1 cellular context compared by ENCODE assay signal in the genomic region with DNA sequence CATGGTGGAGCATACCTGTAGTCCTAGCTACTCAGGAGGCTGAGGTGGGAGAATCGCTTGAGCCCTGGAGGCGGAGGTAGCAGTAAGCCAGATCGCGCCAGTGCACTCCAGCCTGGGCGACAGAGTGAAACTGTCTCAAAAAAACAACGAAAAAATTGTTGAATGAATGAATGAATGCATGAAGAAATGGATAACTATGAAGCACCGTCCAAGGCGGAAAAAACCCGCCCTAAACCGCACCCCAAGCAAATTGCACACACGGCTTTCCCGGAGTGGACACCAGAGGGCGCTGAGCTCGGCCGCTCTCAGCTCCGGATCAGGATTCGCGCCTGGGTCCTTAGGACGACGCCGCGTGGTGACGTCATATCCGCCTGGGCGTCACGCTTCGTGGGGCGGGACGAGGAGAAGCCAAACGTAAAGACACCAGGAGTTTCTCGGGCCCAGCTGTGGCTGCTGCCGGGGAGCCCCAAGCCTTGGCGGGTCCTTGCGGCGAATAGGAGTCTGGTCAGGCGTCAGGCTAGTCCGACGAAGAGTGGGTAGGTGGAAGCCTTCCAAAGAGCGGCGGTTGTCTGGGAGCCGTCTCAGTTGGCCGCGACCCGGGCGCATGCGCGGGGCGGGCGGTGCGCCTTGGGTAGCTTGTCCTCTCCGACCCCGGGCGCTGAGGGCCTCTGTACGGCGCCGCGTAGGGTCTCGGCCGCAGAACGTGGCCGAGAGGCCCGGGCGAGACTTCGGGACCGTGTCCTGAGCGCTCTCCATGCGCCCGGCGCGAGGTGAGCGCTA.
TF ChIP-seq lines count a peak whose summit lies in the region.

Gene HTD2 (plus strand): TSS at position 639 of the 780 bp plus-strand sequence. CDS start 11,094 bp downstream, outside the sequence.
Gene RPP14 (plus strand): TSS at position 364 of the 780 bp plus-strand sequence. CDS start 4,085 bp downstream, outside the sequence.

TF ChIP-seq in HepG2, 621 proteins besides CTCF, POLR2A, EP300 and RAD21 (continued from another document and continues in another):
- TF ChIP-seq RERE (CRISPR knock-in tag; IDR thresholded peaks at IDR 0.05; ENCODE audit: low read depth): peak; percentile 45; the same call in 1 of the 2 replicates
- peak; percentile 39 for TF ChIP-seq CBX1 (IDR thresholded peaks at IDR 0.05; ENCODE audit: low read depth)
- peak; percentile 95 for TF ChIP-seq ZBTB20 (CRISPR knock-in tag; IDR thresholded peaks at IDR 0.05; ENCODE audit: borderline replicate concordance, low read depth)
- TF ChIP-seq IRF9 (CRISPR knock-in tag; IDR thresholded peaks at IDR 0.05; ENCODE audit: borderline replicate concordance): peak; percentile 81
- TF ChIP-seq MXD4 (CRISPR knock-in tag; IDR thresholded peaks at IDR 0.05): peak; percentile 87
- peak; percentile 92 for TF ChIP-seq MIER3 (CRISPR knock-in tag; IDR thresholded peaks at IDR 0.05; ENCODE audit: borderline replicate concordance)
- peak; percentile 71; the same call in 1 of the 2 replicates for TF ChIP-seq ZNF143 (CRISPR knock-in tag; IDR thresholded peaks at IDR 0.05)
- TF ChIP-seq ZNF562 (CRISPR knock-in tag; IDR thresholded peaks at IDR 0.05; ENCODE audit: borderline replicate concordance): no peak
- TF ChIP-seq SIX1 (CRISPR knock-in tag; IDR thresholded peaks at IDR 0.05; ENCODE audit: borderline replicate concordance): 0 out of 2 replicates have a peak, but pooled peaks have one; percentile 41
- peak; percentile 67; the same call in 1 of the 2 replicates for TF ChIP-seq RFXAP (CRISPR knock-in tag; IDR thresholded peaks at IDR 0.05; ENCODE audit: borderline replicate concordance)
- TF ChIP-seq ZNF225 (CRISPR knock-in tag; IDR thresholded peaks at IDR 0.05): peak; percentile 88; the same call in 1 of the 2 replicates
- TF ChIP-seq FOSL2 (CRISPR knock-in tag; IDR thresholded peaks at IDR 0.05): peak; percentile 79
- TF ChIP-seq, protein P1, sequence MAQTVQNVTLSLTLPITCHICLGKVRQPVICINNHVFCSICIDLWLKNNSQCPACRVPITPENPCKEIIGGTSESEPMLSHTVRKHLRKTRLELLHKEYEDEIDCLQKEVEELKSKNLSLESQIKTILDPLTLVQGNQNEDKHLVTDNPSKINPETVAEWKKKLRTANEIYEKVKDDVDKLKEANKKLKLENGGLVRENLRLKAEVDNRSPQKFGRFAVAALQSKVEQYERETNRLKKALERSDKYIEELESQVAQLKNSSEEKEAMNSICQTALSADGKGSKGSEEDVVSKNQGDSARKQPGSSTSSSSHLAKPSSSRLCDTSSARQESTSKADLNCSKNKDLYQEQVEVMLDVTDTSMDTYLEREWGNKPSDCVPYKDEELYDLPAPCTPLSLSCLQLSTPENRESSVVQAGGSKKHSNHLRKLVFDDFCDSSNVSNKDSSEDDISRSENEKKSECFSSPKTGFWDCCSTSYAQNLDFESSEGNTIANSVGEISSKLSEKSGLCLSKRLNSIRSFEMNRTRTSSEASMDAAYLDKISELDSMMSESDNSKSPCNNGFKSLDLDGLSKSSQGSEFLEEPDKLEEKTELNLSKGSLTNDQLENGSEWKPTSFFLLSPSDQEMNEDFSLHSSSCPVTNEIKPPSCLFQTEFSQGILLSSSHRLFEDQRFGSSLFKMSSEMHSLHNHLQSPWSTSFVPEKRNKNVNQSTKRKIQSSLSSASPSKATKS (CRISPR knock-in tag; IDR thresholded peaks at IDR 0.05): 0 out of 2 replicates have a peak, but pooled peaks have one; percentile 1
- no peak for TF ChIP-seq SOX6 (IDR thresholded peaks at IDR 0.05)
- TF ChIP-seq SOX6 (CRISPR knock-in tag; IDR thresholded peaks at IDR 0.05): peak; percentile 72
- TF ChIP-seq ZNF207 (IDR thresholded peaks at IDR 0.05; ENCODE audit: borderline replicate concordance): no peak
- TF ChIP-seq, protein P2, sequence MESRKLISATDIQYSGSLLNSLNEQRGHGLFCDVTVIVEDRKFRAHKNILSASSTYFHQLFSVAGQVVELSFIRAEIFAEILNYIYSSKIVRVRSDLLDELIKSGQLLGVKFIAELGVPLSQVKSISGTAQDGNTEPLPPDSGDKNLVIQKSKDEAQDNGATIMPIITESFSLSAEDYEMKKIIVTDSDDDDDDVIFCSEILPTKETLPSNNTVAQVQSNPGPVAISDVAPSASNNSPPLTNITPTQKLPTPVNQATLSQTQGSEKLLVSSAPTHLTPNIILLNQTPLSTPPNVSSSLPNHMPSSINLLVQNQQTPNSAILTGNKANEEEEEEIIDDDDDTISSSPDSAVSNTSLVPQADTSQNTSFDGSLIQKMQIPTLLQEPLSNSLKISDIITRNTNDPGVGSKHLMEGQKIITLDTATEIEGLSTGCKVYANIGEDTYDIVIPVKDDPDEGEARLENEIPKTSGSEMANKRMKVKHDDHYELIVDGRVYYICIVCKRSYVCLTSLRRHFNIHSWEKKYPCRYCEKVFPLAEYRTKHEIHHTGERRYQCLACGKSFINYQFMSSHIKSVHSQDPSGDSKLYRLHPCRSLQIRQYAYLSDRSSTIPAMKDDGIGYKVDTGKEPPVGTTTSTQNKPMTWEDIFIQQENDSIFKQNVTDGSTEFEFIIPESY (CRISPR knock-in tag; IDR thresholded peaks at IDR 0.05): peak; percentile 77
- TF ChIP-seq JUN (CRISPR knock-in tag; IDR thresholded peaks at IDR 0.05): peak; percentile 61; the same call in 1 of the 2 replicates
- TF ChIP-seq ASH2L (IDR thresholded peaks at IDR 0.05; ENCODE audit: insufficient read length, low read depth, low read length): peak; percentile 96
- peak; percentile 53 for TF ChIP-seq BHLHE40 (IDR thresholded peaks at IDR 0.05; ENCODE audit: low read length)
- peak; percentile 94 for TF ChIP-seq XRCC5 (optimal IDR thresholded peaks at IDR 0.05; ENCODE audit: low read length)
- TF ChIP-seq, protein P3, sequence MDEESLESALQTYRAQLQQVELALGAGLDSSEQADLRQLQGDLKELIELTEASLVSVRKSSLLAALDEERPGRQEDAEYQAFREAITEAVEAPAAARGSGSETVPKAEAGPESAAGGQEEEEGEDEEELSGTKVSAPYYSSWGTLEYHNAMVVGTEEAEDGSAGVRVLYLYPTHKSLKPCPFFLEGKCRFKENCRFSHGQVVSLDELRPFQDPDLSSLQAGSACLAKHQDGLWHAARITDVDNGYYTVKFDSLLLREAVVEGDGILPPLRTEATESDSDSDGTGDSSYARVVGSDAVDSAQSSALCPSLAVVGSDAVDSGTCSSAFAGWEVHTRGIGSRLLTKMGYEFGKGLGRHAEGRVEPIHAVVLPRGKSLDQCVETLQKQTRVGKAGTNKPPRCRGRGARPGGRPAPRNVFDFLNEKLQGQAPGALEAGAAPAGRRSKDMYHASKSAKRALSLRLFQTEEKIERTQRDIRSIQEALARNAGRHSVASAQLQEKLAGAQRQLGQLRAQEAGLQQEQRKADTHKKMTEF (CRISPR knock-in tag; IDR thresholded peaks at IDR 0.05): peak; percentile 93
- TF ChIP-seq KDM4B (CRISPR knock-in tag; IDR thresholded peaks at IDR 0.05): peak; percentile 84; the same call in 1 of the 2 replicates
- TF ChIP-seq MIXL1 (CRISPR knock-in tag; IDR thresholded peaks at IDR 0.05): peak; percentile 59; the same call in 1 of the 2 replicates
- peak; percentile 76 for TF ChIP-seq CEBPG (CRISPR knock-in tag; IDR thresholded peaks at IDR 0.05)
- TF ChIP-seq HMG20B (CRISPR knock-in tag; conservative IDR thresholded peaks at IDR 0.05): 0 out of 2 replicates have a peak, but pooled peaks have one; percentile 12
- peak; percentile 77; the same call in 1 of the 2 replicates for TF ChIP-seq ZKSCAN8 (CRISPR knock-in tag; IDR thresholded peaks at IDR 0.05; ENCODE audit: borderline replicate concordance)
- no peak for TF ChIP-seq ZNF558 (CRISPR knock-in tag; IDR thresholded peaks at IDR 0.05; ENCODE audit: borderline replicate concordance)
- peak; percentile 34; the same call in 1 of the 2 replicates for TF ChIP-seq ZNF652 (CRISPR knock-in tag; IDR thresholded peaks at IDR 0.05; ENCODE audit: borderline replicate concordance, low read depth)
- TF ChIP-seq ZBTB42 (CRISPR knock-in tag; IDR thresholded peaks at IDR 0.05): peak; percentile 85; the same call in 1 of the 2 replicates
- TF ChIP-seq MXD3 (CRISPR knock-in tag; IDR thresholded peaks at IDR 0.05): peak; percentile 87
- TF ChIP-seq TBX2 (CRISPR knock-in tag; IDR thresholded peaks at IDR 0.05; ENCODE audit: borderline replicate concordance): peak; percentile 81
- no peak for TF ChIP-seq SMARCE1 (IDR thresholded peaks at IDR 0.05; ENCODE audit: borderline replicate concordance)
- peak; percentile 48 for TF ChIP-seq BCL6 (CRISPR knock-in tag; IDR thresholded peaks at IDR 0.05)
- TF ChIP-seq SMAD1 (CRISPR knock-in tag; IDR thresholded peaks at IDR 0.05; ENCODE audit: borderline replicate concordance, low read depth): peak; percentile 79; the same call in 1 of the 2 replicates
- peak; percentile 63 for TF ChIP-seq MIER2 (CRISPR knock-in tag; IDR thresholded peaks at IDR 0.05)
- TF ChIP-seq ZNF563 (CRISPR knock-in tag; IDR thresholded peaks at IDR 0.05): peak; percentile 66
- TF ChIP-seq SYNCRIP (IDR thresholded peaks at IDR 0.05; ENCODE audit: insufficient read depth, low read depth, low read length): no peak
- peak; percentile 90 for TF ChIP-seq ZFY (CRISPR knock-in tag; IDR thresholded peaks at IDR 0.05)
- peak; percentile 75 for TF ChIP-seq ZBTB26 (CRISPR knock-in tag; IDR thresholded peaks at IDR 0.05; ENCODE audit: borderline replicate concordance)
- TF ChIP-seq DMAP1 (CRISPR knock-in tag; IDR thresholded peaks at IDR 0.05): peak; percentile 86; the same call in 1 of the 2 replicates
- peak; percentile 75; the same call in 1 of the 2 replicates for TF ChIP-seq FOXC1 (CRISPR knock-in tag; IDR thresholded peaks at IDR 0.05; ENCODE audit: borderline replicate concordance)
- 0 out of 2 replicates have a peak, but pooled peaks have one; percentile 80 for TF ChIP-seq ZIK1 (CRISPR knock-in tag; IDR thresholded peaks at IDR 0.05; ENCODE audit: borderline replicate concordance, low read depth)
